ENCODE assay signal across 8 cellular contexts in the genomic region with DNA sequence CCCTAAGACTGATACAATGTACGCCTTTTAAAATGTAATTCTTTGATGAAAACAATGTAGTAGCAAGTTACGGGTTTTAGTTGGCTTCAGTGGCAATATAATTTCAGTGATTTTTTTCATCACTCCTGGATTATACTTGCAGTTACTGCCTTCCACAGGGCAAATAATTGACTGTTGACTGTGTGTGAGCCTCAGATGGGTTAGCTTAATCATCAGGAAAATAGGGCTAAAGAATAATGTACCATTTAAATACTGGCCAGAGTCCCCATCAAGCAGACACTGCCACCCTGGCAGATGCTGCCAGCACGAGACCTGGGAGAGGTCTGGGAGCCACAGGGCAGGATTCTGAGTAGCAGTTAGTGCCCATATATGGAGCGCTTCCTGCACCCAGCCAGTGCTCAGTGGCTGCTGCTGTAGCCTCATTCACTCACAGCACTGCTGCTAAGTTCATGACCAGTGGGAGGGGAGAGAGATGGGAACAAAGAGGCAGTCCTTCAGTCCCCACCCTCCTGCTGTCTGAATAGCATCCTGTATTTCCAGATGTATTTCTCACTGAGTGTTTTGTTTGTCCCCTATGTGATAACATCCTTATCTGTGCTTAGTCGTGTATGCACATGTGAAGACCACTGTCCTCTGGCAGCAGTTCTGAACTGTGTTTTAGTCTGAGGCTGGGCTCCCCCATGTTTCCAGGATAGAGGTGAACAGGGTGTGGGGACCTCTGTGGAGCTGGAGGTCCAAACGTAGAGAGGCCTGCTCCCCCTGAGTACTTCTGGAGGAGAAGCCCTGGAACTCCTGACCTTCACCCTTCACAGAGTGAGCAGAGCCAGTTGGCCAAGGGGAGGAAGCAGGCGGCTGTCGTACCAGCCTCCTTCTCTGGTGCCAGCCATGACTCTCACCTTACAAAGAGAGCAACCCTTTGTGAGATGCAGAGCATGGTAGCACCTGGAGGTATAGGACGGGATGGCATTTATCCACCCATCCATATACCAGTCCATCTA.
DNase-seq lines count a peak whose midpoint lies in the region; ATAC-seq and TF ChIP-seq lines count a peak whose summit lies in the region.

No MANE protein-coding gene starts in this region.

- peaks cover 33% of the 10 kb centered on the region for H4K20me1 ChIP-seq in smooth muscle cell (ENCODE audit: low read depth)

- no peaks in the 10 kb centered on the region for H3K27me3 ChIP-seq in smooth muscle cell (ENCODE audit: low read depth)

- H2AFZ ChIP-seq in smooth muscle cell (ENCODE audit: low read depth), result no peak overlapping the region

- H3K4me3 ChIP-seq in smooth muscle cell, result no peak overlapping the region

- no peaks in the 10 kb centered on the region for H3F3A ChIP-seq in smooth muscle cell (ENCODE audit: low read depth)

- ATAC-seq in esophagus mucosa, result peak; percentile 29
- no peak for ATAC-seq in GM18858 (IDR thresholded peaks at IDR 0.05; ENCODE audit: unreplicated experiment)
- ATAC-seq in GM21619 (IDR thresholded peaks at IDR 0.05; ENCODE audit: unreplicated experiment), result no peak

- H3K9me3 ChIP-seq in smooth muscle cell (replicated peaks; ENCODE audit: low read depth), result no peaks in the 10 kb centered on the region

- H3K27ac ChIP-seq in smooth muscle cell (ENCODE audit: low read depth), result peak overlapping the region; percentile 18

- H3K36me3 ChIP-seq in smooth muscle cell (ENCODE audit: low read depth), result no peaks in the 10 kb centered on the region

- TF ChIP-seq CTCF in smooth muscle cell (IDR thresholded peaks at IDR 0.05; ENCODE audit: borderline replicate concordance, insufficient read depth, poor library complexity, severe bottlenecking), result no peak

- peaks cover 13% of the 10 kb centered on the region for H3K4me1 ChIP-seq in smooth muscle cell (ENCODE audit: low read depth)

- H3K4me2 ChIP-seq in smooth muscle cell, result peak overlapping the region; percentile 17

- no peak overlapping the region for H3K9ac ChIP-seq in smooth muscle cell (ENCODE audit: low read depth)

- WGBS in smooth muscle cell (ENCODE audit: low lambda C conversion rate), result 72% methylated on average over 9 of the region's 9 CpGs

- DNase-seq in activated T-cell treated with anti-CD3 and anti-CD28 coated beads for 48 hours (ENCODE audit: low read depth) (peak; percentile 8), activated T-cell treated with anti-CD3 and anti-CD28 coated beads for 4 hours (no peak), SW480 (ENCODE audit: low spot score) (peak; percentile 28), smooth muscle cell (lab: John Stamatoyannopoulos, UW; ENCODE audit: unreplicated experiment) (no peak), NCI-H2029 treated with DMSO at 0.1 percent for 48 hours (lab: John Stamatoyannopoulos, UW) (no peak)

- no peaks in the 10 kb centered on the region for H3K79me2 ChIP-seq in smooth muscle cell (ENCODE audit: low read depth)

Comparison
In these comparisons a context has a peak if more than half of its experiments do, and no peak if none do; other contexts are left out.
1. DNase-seq: peak in activated T-cell treated with anti-CD3 and anti-CD28 coated beads for 48 hours (single experiment) and SW480 (single experiment); none in activated T-cell treated with anti-CD3 and anti-CD28 coated beads for 4 hours (single experiment), smooth muscle cell (single experiment) and NCI-H2029 treated with DMSO at 0.1 percent for 48 hours (single experiment).